7 cellular contexts compared by ENCODE assay signal in the genomic region with DNA sequence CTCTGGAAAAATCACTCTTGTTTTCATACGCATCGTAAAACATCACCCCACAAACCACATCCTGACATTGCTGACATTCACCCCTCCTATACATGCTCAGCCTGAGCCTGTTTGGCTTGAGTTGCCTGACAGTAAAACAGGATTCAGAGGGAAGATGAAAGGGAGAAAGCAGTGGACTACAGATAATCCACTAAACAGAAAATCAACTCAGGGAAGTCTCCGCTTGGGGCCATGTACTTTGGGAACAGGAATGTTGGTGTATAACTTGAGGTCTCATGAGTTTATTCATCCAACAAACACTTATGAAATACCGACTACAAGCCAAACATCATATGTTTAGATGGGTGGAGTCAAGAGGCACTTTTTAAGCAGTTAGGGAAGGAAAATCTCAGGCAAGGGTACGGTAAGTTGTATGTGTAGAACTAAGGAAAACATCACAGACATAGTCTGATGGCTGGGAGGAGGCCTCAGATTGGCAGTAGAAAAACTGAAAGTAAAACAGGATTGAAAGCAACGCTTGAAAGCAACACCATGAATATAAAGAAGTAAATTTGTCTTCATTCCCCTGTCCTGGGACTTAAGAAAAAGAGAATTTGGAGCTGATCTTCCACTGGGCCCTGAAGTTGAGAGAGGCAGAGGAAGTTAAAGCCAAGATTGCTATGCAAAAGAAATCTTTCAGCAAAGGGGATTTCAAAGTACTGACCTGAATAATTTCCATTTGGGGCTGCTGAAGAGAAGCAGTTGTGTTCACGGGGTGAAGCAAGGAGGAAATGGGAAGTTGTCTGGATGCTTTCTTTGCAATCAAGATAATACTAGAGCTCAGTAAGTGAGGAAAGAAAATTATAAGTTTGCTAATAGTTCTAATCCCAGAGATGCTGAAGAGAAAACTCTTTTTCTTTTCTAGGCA. TPM values are rescaled to one million over a fixed set of nuclear protein-coding genes. Genes with fewer than 3 reads are reported as not detected.
A peak's percentile ranks its signal among the peaks of the same experiment; 100 is the strongest.
DNase-seq lines count a peak whose midpoint lies in the region; ATAC-seq and TF ChIP-seq lines count a peak whose summit lies in the region.

No MANE protein-coding gene starts in this region.

- no peak for TF ChIP-seq CTCF in MCF 10A (IDR thresholded peaks at IDR 0.05; ENCODE audit: unreplicated experiment)
- no peak for TF ChIP-seq CTCF in uterus (IDR thresholded peaks at IDR 0.05)

- H3K9me3 ChIP-seq in mucosa of stomach (ENCODE audit: control insufficient read depth, low read length) = no peaks in the 10 kb centered on the region
- no peaks in the 10 kb centered on the region for H3K9me3 ChIP-seq in uterus

- POLR2A ChIA-PET in MCF 10A (lab: Yijun Ruan, JAX) = interaction anchor here (0.9 kb wide), 1 partner anchor 51 kb away, joined by 3 read pairs; no protein-coding TSS in a partner anchor

- peak overlapping the region; percentile 46 to 60 for H3K27ac ChIP-seq in uterus

- ATAC-seq in GM19035 (IDR thresholded peaks at IDR 0.05; ENCODE audit: unreplicated experiment) (peak; percentile 91), HG03066 (IDR thresholded peaks at IDR 0.05; ENCODE audit: low read depth, unreplicated experiment) (peak; percentile 92)

- no peaks in the 10 kb centered on the region for H3K9me3 Mint-ChIP-seq in T-helper 1 cell treated with Interleukin-12 subunit alpha and Interleukin-12 subunit beta and Interleukin-4 antibody, amounts not matched to agents 30 μg/mL and 1 μg/mL, for 36 hours
- no peaks in the 10 kb centered on the region for H3K9me3 Mint-ChIP-seq in MCF 10A (ENCODE audit: unreplicated experiment)

- H3K27me3 Mint-ChIP-seq in T-helper 1 cell treated with Interleukin-12 subunit alpha and Interleukin-12 subunit beta and Interleukin-4 antibody, amounts not matched to agents 30 μg/mL and 1 μg/mL, for 36 hours (ENCODE audit: low read depth) = no peaks in the 10 kb centered on the region
- no peaks in the 10 kb centered on the region for H3K27me3 Mint-ChIP-seq in MCF 10A (ENCODE audit: insufficient read depth, unreplicated experiment)

- no peaks in the 10 kb centered on the region for H3K36me3 ChIP-seq in mucosa of stomach (ENCODE audit: control insufficient read depth, insufficient read depth, low read length)
- H3K36me3 ChIP-seq in uterus = no peaks in the 10 kb centered on the region

- peaks cover 36% of the 10 kb centered on the region for H3K4me1 Mint-ChIP-seq in T-helper 1 cell treated with Interleukin-12 subunit alpha and Interleukin-12 subunit beta and Interleukin-4 antibody, amounts not matched to agents 30 μg/mL and 1 μg/mL, for 36 hours (ENCODE audit: low read depth)
- H3K4me1 Mint-ChIP-seq in MCF 10A (ENCODE audit: insufficient read depth, unreplicated experiment) = peaks cover 26% of the 10 kb centered on the region

- H3K36me3 Mint-ChIP-seq in T-helper 1 cell treated with Interleukin-12 subunit alpha and Interleukin-12 subunit beta and Interleukin-4 antibody, amounts not matched to agents 30 μg/mL and 1 μg/mL, for 36 hours (ENCODE audit: low read depth) = peaks cover 21% of the 10 kb centered on the region
- peaks cover 6% of the 10 kb centered on the region for H3K36me3 Mint-ChIP-seq in MCF 10A (ENCODE audit: insufficient read depth, unreplicated experiment)

- peak overlapping the region; percentile 85 for H3K4me3 Mint-ChIP-seq in T-helper 1 cell treated with Interleukin-12 subunit alpha and Interleukin-12 subunit beta and Interleukin-4 antibody, amounts not matched to agents 30 μg/mL and 1 μg/mL, for 36 hours
- peak overlapping the region; percentile 35 for H3K4me3 Mint-ChIP-seq in MCF 10A (ENCODE audit: unreplicated experiment)

- no peak overlapping the region for H3K4me3 ChIP-seq in mucosa of stomach (ENCODE audit: low read length)
- H3K4me3 ChIP-seq in uterus = peak overlapping the region; percentile 10 to 22

- H3K4me1 ChIP-seq in mucosa of stomach (ENCODE audit: control insufficient read depth, insufficient read depth, low read length) (no peaks in the 10 kb centered on the region), uterus (no peaks in the 10 kb centered on the region)

- intact Hi-C loops in MCF 10A (cut with micrococcal nuclease) (no loop called here), uterus (cut with DNase I; ENCODE audit: low total_unique reads) (no loop called here)

- no peak for TF ChIP-seq POLR2A in uterus (IDR thresholded peaks at IDR 0.05)

- H3K27me3 ChIP-seq in mucosa of stomach (ENCODE audit: control insufficient read depth, insufficient read depth, low read length) = no peaks in the 10 kb centered on the region
- no peaks in the 10 kb centered on the region for H3K27me3 ChIP-seq in uterus

- H3K27ac Mint-ChIP-seq in T-helper 1 cell treated with Interleukin-12 subunit alpha and Interleukin-12 subunit beta and Interleukin-4 antibody, amounts not matched to agents 30 μg/mL and 1 μg/mL, for 36 hours = peak overlapping the region; percentile 98
- H3K27ac Mint-ChIP-seq in MCF 10A (ENCODE audit: low read depth, unreplicated experiment) = peak overlapping the region; percentile 63

- DNase-seq in MCF 10A (ENCODE audit: unreplicated experiment) (peak; percentile 40), uterus (no peak), DMS79 (lab: John Stamatoyannopoulos, UW) (no peak)

- CTCF ChIA-PET in MCF 10A (lab: Yijun Ruan, JAX) = interaction anchor here (0.6 kb wide), 1 partner anchor 108 kb away, joined by 3 read pairs; no protein-coding TSS in a partner anchor

- peak overlapping the region; percentile 8 for H3K9ac ChIP-seq in mucosa of stomach (ENCODE audit: low read length)

- BruUV-seq in MCF 10A (replicated peaks; lab: Mats Ljungman, UMichigan) = no TSS peak

RNA-seq across cellular contexts. Expression of a gene that starts 28.8 kb away (rescaled TPM):
- total RNA-seq in MCF 10A (2022) (0.42 and 1.4 TPM in 2 replicates), uterus (10 to 100 TPM; 15.4 to 28.6 (median 18.8) TPM)
